In the genomic region with DNA sequence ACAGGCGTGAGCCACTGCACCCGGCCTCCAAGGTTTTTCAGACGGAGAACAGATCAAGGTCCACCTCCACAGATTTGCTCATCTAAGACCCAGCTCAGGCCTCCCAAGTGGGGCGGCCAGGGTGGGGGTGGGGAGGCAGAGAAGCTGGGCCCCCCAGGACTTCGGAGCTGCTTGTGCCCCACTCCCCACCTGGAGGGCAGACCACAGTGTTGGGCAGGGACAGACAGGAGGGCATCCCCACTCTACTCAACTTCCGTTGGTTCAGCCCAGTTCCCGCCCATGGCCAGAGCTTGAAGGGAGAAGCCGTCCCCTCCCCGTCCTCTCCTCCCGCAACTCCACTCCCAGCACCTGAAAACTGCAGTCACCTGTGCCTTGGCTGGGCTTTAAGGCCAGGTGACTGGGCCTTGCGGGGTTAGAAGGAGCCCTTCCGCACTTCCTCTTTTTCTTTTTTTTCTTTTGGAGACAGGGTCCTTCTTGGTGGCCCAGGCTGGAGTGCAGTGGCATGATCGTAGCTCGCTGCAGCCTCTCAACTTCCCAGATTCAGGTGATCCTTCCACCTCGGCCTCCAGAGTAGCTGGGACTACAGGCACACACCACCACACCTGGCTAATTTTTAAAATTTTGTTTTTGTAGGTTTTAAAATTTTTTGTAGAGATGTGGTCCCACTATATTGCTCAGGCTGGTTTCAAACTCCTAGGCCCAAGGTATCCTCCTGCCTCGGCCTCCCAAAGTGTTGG, we compare ENCODE assay signal across 16 cellular contexts. TPM values are rescaled to one million over a fixed set of nuclear protein-coding genes. Genes with fewer than 3 reads are reported as not detected.
A peak's percentile ranks its signal among the peaks of the same experiment; 100 is the strongest.
DNase-seq lines count a peak whose midpoint lies in the region; TF ChIP-seq lines count a peak whose summit lies in the region.
"Had no signal": no experiment of that assay in that cellular context is flagged by ENCODE, and none has a peak within 500 bp of the region (broad histone marks: within the 10 kb centered on the region; RNA-seq: fewer than 3 reads in every experiment).

No MANE protein-coding gene starts in this region.

- peaks cover 6% of the 10 kb centered on the region for H3K4me1 Mint-ChIP-seq in MCF 10A (ENCODE audit: insufficient read depth, unreplicated experiment)
- H3K4me1 Mint-ChIP-seq in activated CD4-positive, alpha-beta memory T cell treated with anti-CD3 and anti-CD28 coated beads, Interleukin-2, amount 10 ng/mL, durations not matched to agents 7 days and 5 days = peaks cover 3% of the 10 kb centered on the region
- H3K4me1 Mint-ChIP-seq: activated naive CD8-positive, alpha-beta T cell treated with anti-CD3 and anti-CD28 coated beads, Interleukin-2, amount 50 U/mL, for 24 hours; central memory CD8-positive, alpha-beta T cell had no signal

- H3K9me3 ChIP-seq in breast epithelium = no peaks in the 10 kb centered on the region
- H3K9me3 ChIP-seq in hepatocyte (ENCODE audit: low read depth) = no peaks in the 10 kb centered on the region
- no peaks in the 10 kb centered on the region for H3K9me3 ChIP-seq in suprapubic skin
- no peaks in the 10 kb centered on the region for H3K9me3 ChIP-seq in uterus

- no peak for TF ChIP-seq EP300 in suprapubic skin (IDR thresholded peaks at IDR 0.05)

- H3K9me2 ChIP-seq in hepatocyte (replicated peaks; ENCODE audit: insufficient read depth) = no peaks in the 10 kb centered on the region

- DNase-seq in breast epithelium (ENCODE audit: low spot score in 2 of 2) = no peak
- DNase-seq in MCF 10A (ENCODE audit: unreplicated experiment) = no peak
- DNase-seq in RWPE1 (ENCODE audit: low spot score) = no peak
- DNase-seq in hepatocyte (ENCODE audit: low spot score) = no peak
- no peak for DNase-seq in suprapubic skin (ENCODE audit: low spot score in 2 of 2)
- no peak for DNase-seq in activated CD4-positive, alpha-beta memory T cell treated with anti-CD3 and anti-CD28 coated beads, Interleukin-2, amount 10 ng/mL, durations not matched to agents 7 days and 5 days
- no peak for DNase-seq in stimulated activated CD4-positive, alpha-beta T cell treated with anti-CD3 and anti-CD28 coated beads, Interleukin-4, amount 100 ng/mL, for 4 hours
- DNase-seq in uterus = no peak
- DNase-seq: NCI-H2081 treated with DMSO at 0.1 percent for 48 hours, posterior cingulate gyrus, SHP77 had no signal

- no peak for TF ChIP-seq POLR2A in breast epithelium (IDR thresholded peaks at IDR 0.05)
- no peak for TF ChIP-seq POLR2A in suprapubic skin (IDR thresholded peaks at IDR 0.05)
- TF ChIP-seq POLR2A in uterus (IDR thresholded peaks at IDR 0.05) = no peak

- H3K9me3 Mint-ChIP-seq in MCF 10A (ENCODE audit: unreplicated experiment) = no peaks in the 10 kb centered on the region
- H3K9me3 Mint-ChIP-seq in activated CD4-positive, alpha-beta memory T cell treated with anti-CD3 and anti-CD28 coated beads, Interleukin-2, amount 10 ng/mL, durations not matched to agents 7 days and 5 days = no peaks in the 10 kb centered on the region
- H3K9me3 Mint-ChIP-seq: activated naive CD8-positive, alpha-beta T cell treated with anti-CD3 and anti-CD28 coated beads, Interleukin-2, amount 50 U/mL, for 24 hours; activated T-cell treated with anti-CD3 and anti-CD28 coated beads, Interleukin-2, amount 50 U/mL, for 72 hours; central memory CD8-positive, alpha-beta T cell had no signal

- no peaks in the 10 kb centered on the region for H3K36me3 ChIP-seq in breast epithelium
- no peaks in the 10 kb centered on the region for H3K36me3 ChIP-seq in hepatocyte (replicated peaks; ENCODE audit: insufficient read depth, low read depth)
- no peaks in the 10 kb centered on the region for H3K36me3 ChIP-seq in suprapubic skin
- H3K36me3 ChIP-seq in uterus = no peaks in the 10 kb centered on the region

- H3K27ac Mint-ChIP-seq in MCF 10A (ENCODE audit: low read depth, unreplicated experiment) = no peak overlapping the region
- no peak overlapping the region for H3K27ac Mint-ChIP-seq in activated CD4-positive, alpha-beta memory T cell treated with anti-CD3 and anti-CD28 coated beads, Interleukin-2, amount 10 ng/mL, durations not matched to agents 7 days and 5 days
- H3K27ac Mint-ChIP-seq: activated naive CD8-positive, alpha-beta T cell treated with anti-CD3 and anti-CD28 coated beads, Interleukin-2, amount 50 U/mL, for 24 hours; activated T-cell treated with anti-CD3 and anti-CD28 coated beads, Interleukin-2, amount 50 U/mL, for 72 hours had no signal

- H3K79me2 ChIP-seq in hepatocyte = peaks cover 2% of the 10 kb centered on the region

- peak overlapping the region; percentile 99 for H3K4me2 ChIP-seq in hepatocyte

- CTCF ChIA-PET in MCF 10A (lab: Yijun Ruan, JAX) = interaction anchor here (0.6 to 2.1 kb wide), 4 partner anchors 10 to 338 kb away, joined by 3 to 8 read pairs (median 6); no protein-coding TSS in a partner anchor
- CTCF ChIA-PET in RWPE1 (lab: Yijun Ruan, JAX) = interaction anchor here (0.6 to 0.7 kb wide), 3 partner anchors 11 to 16 kb away, joined by 3 to 6 read pairs (median 6); partner anchors contain the start of gene MAP2K7
- CTCF ChIA-PET in activated CD4-positive, alpha-beta memory T cell treated with anti-CD3 and anti-CD28 coated beads, Interleukin-2, amount 10 ng/mL, durations not matched to agents 7 days and 5 days (lab: Charles Lee) = no interaction called here

- H2AFZ ChIP-seq in hepatocyte = peak overlapping the region; percentile 21

- intact Hi-C loops in breast epithelium (cut with DNase I; ENCODE audit: low total_unique reads) = no loop called here
- intact Hi-C loops in MCF 10A (cut with micrococcal nuclease) = no loop called here
- intact Hi-C loops in uterus (cut with DNase I; ENCODE audit: low total_unique reads) = no loop called here

- H3K36me3 Mint-ChIP-seq in MCF 10A (ENCODE audit: insufficient read depth, unreplicated experiment) = no peaks in the 10 kb centered on the region
- H3K36me3 Mint-ChIP-seq in activated CD4-positive, alpha-beta memory T cell treated with anti-CD3 and anti-CD28 coated beads, Interleukin-2, amount 10 ng/mL, durations not matched to agents 7 days and 5 days (ENCODE audit: low read depth) = no peaks in the 10 kb centered on the region

- POLR2A ChIA-PET in MCF 10A (lab: Yijun Ruan, JAX) = interaction anchor here (0.6 to 4.1 kb wide), 9 partner anchors 9 to 33 kb away, joined by 3 to 53 read pairs (median 6); partner anchors contain the start of gene MAP2K7
- POLR2A ChIA-PET in RWPE1 (lab: Yijun Ruan, JAX; ENCODE audit: low non-redundant PET) = interaction anchor here (0.6 to 1.4 kb wide), 4 partner anchors 8 to 33 kb away, joined by 3 to 6 read pairs (median 4); no protein-coding TSS in a partner anchor
- POLR2A ChIA-PET in activated CD4-positive, alpha-beta memory T cell treated with anti-CD3 and anti-CD28 coated beads, Interleukin-2, amount 10 ng/mL, durations not matched to agents 7 days and 5 days (lab: Charles Lee) = no interaction called here

- TF ChIP-seq CTCF in breast epithelium (IDR thresholded peaks at IDR 0.05) (no peak), MCF 10A (IDR thresholded peaks at IDR 0.05; ENCODE audit: unreplicated experiment) (no peak), RWPE1 (conservative IDR thresholded peaks at IDR 0.05; ENCODE audit: low read depth) (no peak), hepatocyte (IDR thresholded peaks at IDR 0.05; ENCODE audit: poor library complexity) (no peak), suprapubic skin (IDR thresholded peaks at IDR 0.05) (no peak), uterus (IDR thresholded peaks at IDR 0.05) (no peak)

- no peaks in the 10 kb centered on the region for H3K27me3 Mint-ChIP-seq in MCF 10A (ENCODE audit: insufficient read depth, unreplicated experiment)
- peaks cover 7% of the 10 kb centered on the region for H3K27me3 Mint-ChIP-seq in activated CD4-positive, alpha-beta memory T cell treated with anti-CD3 and anti-CD28 coated beads, Interleukin-2, amount 10 ng/mL, durations not matched to agents 7 days and 5 days

- H4K20me1 ChIP-seq in hepatocyte (ENCODE audit: insufficient read depth, poor library complexity, severe bottlenecking) = no peaks in the 10 kb centered on the region

- no TSS peak for BruUV-seq in MCF 10A (replicated peaks; lab: Mats Ljungman, UMichigan)

- H3K4me1 ChIP-seq in breast epithelium = peaks cover 0 to 2% of the 10 kb centered on the region in 2 donors
- H3K4me1 ChIP-seq in hepatocyte (ENCODE audit: insufficient read depth) = peaks cover 5% of the 10 kb centered on the region
- peaks cover 17% of the 10 kb centered on the region for H3K4me1 ChIP-seq in suprapubic skin
- no peaks in the 10 kb centered on the region for H3K4me1 ChIP-seq in uterus

- no peak overlapping the region for H3K4me3 Mint-ChIP-seq in MCF 10A (ENCODE audit: unreplicated experiment)
- no peak overlapping the region for H3K4me3 Mint-ChIP-seq in activated CD4-positive, alpha-beta memory T cell treated with anti-CD3 and anti-CD28 coated beads, Interleukin-2, amount 10 ng/mL, durations not matched to agents 7 days and 5 days
- H3K4me3 Mint-ChIP-seq: activated naive CD8-positive, alpha-beta T cell treated with anti-CD3 and anti-CD28 coated beads, Interleukin-2, amount 50 U/mL, for 24 hours; central memory CD8-positive, alpha-beta T cell had no signal

- H3K4me3 ChIP-seq in breast epithelium (peak overlapping the region in 2 of 3 donors; percentile 64 to 79), hepatocyte (no peak overlapping the region), suprapubic skin (peak overlapping the region; percentile 57), uterus (no peak overlapping the region)

- WGBS in hepatocyte (ENCODE audit: low lambda C conversion rate, missing lambda C conversion rate) = 82% methylated on average over 16 of the region's 16 CpGs
- 87% methylated on average over 16 of the region's 16 CpGs for WGBS in suprapubic skin

- H3K27me3 ChIP-seq in breast epithelium (no peaks in the 10 kb centered on the region), hepatocyte (no peaks in the 10 kb centered on the region), suprapubic skin (peaks cover 10% of the 10 kb centered on the region), uterus (no peaks in the 10 kb centered on the region)

- H3K27ac ChIP-seq in breast epithelium (no peak overlapping the region), RWPE1 (peak overlapping the region; percentile 63), hepatocyte (no peak overlapping the region), suprapubic skin (no peak overlapping the region), uterus (no peak overlapping the region)

RNA-seq across cellular contexts. Expression of gene LRRC8E, which starts 0.7 kb away (rescaled TPM):
- total RNA-seq in breast epithelium (10 to 100 TPM in 1 of 3 donors, 1 to 10 TPM in 2; 1.4 to 15.1 (median 6.6) TPM), MCF 10A (2022) (10.3 and 11.8 TPM in 2 replicates), hepatocyte (1.8 and 4.5 TPM in 2 replicates), suprapubic skin (10 to 100 TPM; 15.2 to 41.6 (median 30.9) TPM), uterus (1 to 10 TPM in 1 of 4 donors, under 1 TPM in 1, not detected in 2; 0.15 to 2.1 TPM)
- polyA plus RNA-seq in hepatocyte = 3.2 and 3.3 TPM in 2 replicates
- total RNA-seq in activated CD4-positive, alpha-beta memory T cell treated with anti-CD3 and anti-CD28 coated beads, Interleukin-2, amount 10 ng/mL, durations not matched to agents 7 days and 5 days = not detected
- total RNA-seq: activated T-cell treated with anti-CD3 and anti-CD28 coated beads, Interleukin-2, amount 50 U/mL, for 72 hours had no signal

RNA-seq across cellular contexts. Expression of gene PRR36, which starts 13.4 kb away (rescaled TPM):
- total RNA-seq in breast epithelium (1 to 10 TPM in 1 of 3 donors, under 1 TPM in 1, not detected in 1; 0.59 to 2.0 TPM), MCF 10A (2022) (0.10 and 0.26 TPM in 2 replicates), hepatocyte (0.40 and 1.00 TPM in 2 replicates), suprapubic skin (1 to 10 TPM in 1 of 4 donors, under 1 TPM in 3; 0.26 to 1.1 (median 0.74) TPM), uterus (under 1 TPM in 2 of 4 donors, not detected in 2; 0.35 to 0.85 TPM)
- 2.5 and 5.4 TPM in 2 replicates for polyA plus RNA-seq in hepatocyte
- total RNA-seq in activated CD4-positive, alpha-beta memory T cell treated with anti-CD3 and anti-CD28 coated beads, Interleukin-2, amount 10 ng/mL, durations not matched to agents 7 days and 5 days = under 1 TPM; 0.05 to 0.13 TPM
- total RNA-seq: glomerular endothelial cell had no signal

RNA-seq across cellular contexts. Expression of gene MAP2K7, which starts 16.1 kb away (rescaled TPM):
- total RNA-seq in breast epithelium = 10 to 100 TPM; 13.3 to 17.1 (median 13.8) TPM
- 30.5 and 36.3 TPM in 2 replicates for total RNA-seq in MCF 10A (2022)
- 13.6 and 13.8 TPM in 2 replicates for total RNA-seq in hepatocyte
- polyA plus RNA-seq in hepatocyte = 11.8 and 12.8 TPM in 2 replicates
- total RNA-seq in suprapubic skin = 10 to 100 TPM; 25.1 to 52.4 (median 29.3) TPM
- 10 to 100 TPM; 42.6 to 42.9 TPM for total RNA-seq in activated CD4-positive, alpha-beta memory T cell treated with anti-CD3 and anti-CD28 coated beads, Interleukin-2, amount 10 ng/mL, durations not matched to agents 7 days and 5 days
- total RNA-seq in uterus = 10 to 100 TPM in 2 of 4 donors, 1 to 10 TPM in 1, under 1 TPM in 1; 0.59 to 40.2 (median 9.4) TPM

RNA-seq across cellular contexts. Expression of gene TGFBR3L, which starts 27.1 kb away (rescaled TPM):
- total RNA-seq in breast epithelium (1 to 10 TPM in 1 of 3 donors, not detected in 2; 2.3 TPM), MCF 10A (2022) (3.3 and 4.5 TPM in 2 replicates), hepatocyte (0.52 TPM in 1 of 2 replicates, not detected in the other), suprapubic skin (not detected), uterus (1 to 10 TPM in 1 of 4 donors, not detected in 3; 5.2 TPM)
- 3.3 and 8.5 TPM in 2 replicates for polyA plus RNA-seq in hepatocyte
- total RNA-seq in activated CD4-positive, alpha-beta memory T cell treated with anti-CD3 and anti-CD28 coated beads, Interleukin-2, amount 10 ng/mL, durations not matched to agents 7 days and 5 days = 1 to 10 TPM; 4.2 to 4.6 TPM
- total RNA-seq: A172 had no signal

RNA-seq across cellular contexts. Expression of gene SNAPC2, which starts 32.6 kb away (rescaled TPM):
- total RNA-seq in breast epithelium (10 to 100 TPM; 13.8 to 14.8 (median 13.8) TPM), MCF 10A (2022) (24.1 and 27.1 TPM in 2 replicates), hepatocyte (6.5 and 11.8 TPM in 2 replicates), suprapubic skin (10 to 100 TPM; 11.1 to 22.3 (median 19.6) TPM), uterus (10 to 100 TPM; 11.8 to 66.8 (median 19.0) TPM)
- polyA plus RNA-seq in hepatocyte = 17.5 and 21.0 TPM in 2 replicates
- 10 to 100 TPM; 20.4 to 24.1 TPM for total RNA-seq in activated CD4-positive, alpha-beta memory T cell treated with anti-CD3 and anti-CD28 coated beads, Interleukin-2, amount 10 ng/mL, durations not matched to agents 7 days and 5 days

Comparison
In these comparisons a context has a peak if more than half of its experiments do, and no peak if none do; other contexts are left out.
1. H3K4me3 ChIP-seq: peak in breast epithelium (2 of 3) and suprapubic skin (single experiment); none in hepatocyte (single experiment) and uterus (0 of 2).